Comparison of ENCODE assay signal across 41 cellular contexts in the genomic region with DNA sequence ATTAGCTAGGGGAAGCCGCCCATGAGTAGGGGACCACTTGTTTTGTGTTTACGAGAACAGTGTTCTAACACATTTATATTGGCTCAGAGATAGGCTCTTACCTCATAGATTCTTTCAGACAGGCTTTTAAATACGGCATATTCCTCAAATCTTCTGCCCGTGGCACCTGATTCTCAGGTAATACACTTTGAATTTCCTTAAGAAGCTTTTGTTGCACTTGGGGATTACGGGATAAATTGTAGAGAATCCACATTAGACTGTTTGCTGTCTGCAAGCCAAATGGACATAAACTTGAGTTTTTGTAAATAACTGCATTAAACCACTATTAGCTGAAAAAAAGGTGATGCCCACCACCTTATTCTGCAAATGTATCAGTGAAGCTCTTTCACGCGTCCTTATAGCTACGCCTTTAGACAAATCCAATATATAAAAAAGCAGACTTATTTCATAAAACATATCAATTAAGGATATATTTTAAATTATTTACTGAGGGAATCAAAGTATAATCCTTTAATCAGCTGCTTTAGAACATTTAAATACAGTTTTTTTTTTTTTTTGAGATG. TPM values are rescaled to one million over a fixed set of nuclear protein-coding genes. Genes with fewer than 3 reads are reported as not detected.
"Had no signal": no experiment of that assay in that cellular context is flagged by ENCODE, and none has a peak within 500 bp of the region (broad histone marks: within the 10 kb centered on the region; RNA-seq: fewer than 3 reads in every experiment).

No MANE protein-coding gene starts in this region.

- H3K27ac Mint-ChIP-seq: activated naive CD4-positive, alpha-beta T cell treated with anti-CD3 and anti-CD28 coated beads for 36 hours; activated naive CD4-positive, alpha-beta T cell treated with anti-CD3 and anti-CD28 coated beads, Interleukin-2, amount 10 ng/mL, durations not matched to agents 7 days and 5 days; activated naive CD4-positive, alpha-beta T cell treated with anti-CD3 and anti-CD28 coated beads, Interleukin-2, amount 50 U/mL, for 24 hours; activated naive CD4-positive, alpha-beta T cell treated with anti-CD3 and anti-CD28 coated beads, Interleukin-2, amount 50 U/mL, for 72 hours; activated naive CD8-positive, alpha-beta T cell; activated naive CD8-positive, alpha-beta T cell treated with anti-CD3 and anti-CD28 coated beads for 36 hours; activated naive CD8-positive, alpha-beta T cell treated with anti-CD3 and anti-CD28 coated beads, Interleukin-2, amount 10 ng/mL, durations not matched to agents 7 days and 5 days; activated naive CD8-positive, alpha-beta T cell treated with anti-CD3 and anti-CD28 coated beads, Interleukin-2, amount 50 U/mL, for 24 hours; activated T-cell treated with anti-CD3 and anti-CD28 coated beads, Interleukin-2, amount 50 U/mL, for 24 hours; activated T-cell treated with anti-CD3 and anti-CD28 coated beads, Interleukin-2, amount 50 U/mL, for 72 hours; activated T-helper 1 cell treated with anti-CD3 and anti-CD28 coated beads, Interleukin-12 subunit alpha, Interleukin-12 subunit beta, Interleukin-2, Interleukin-4 antibody, amounts not matched to agents 30 ng/mL and 10 ng/mL and 1 ng/mL, durations not matched to agents 14 hours and 24 hours and 36 hours; activated T-helper 17 cell treated with anti-CD3 and anti-CD28 coated beads, Interleukin-2, amount 50 U/mL, for 72 hours; activated T-helper 2 cell treated with anti-CD3 and anti-CD28 coated beads, Interferon-gamma antibody, Interleukin-2, Interleukin-4, amounts not matched to agents 10 μg/mL and 5 μg/mL and 100 μg/mL, durations not matched to agents 14 hours and 24 hours and 36 hours; brain had no signal

- H3K4me3 Mint-ChIP-seq: activated naive CD4-positive, alpha-beta T cell treated with anti-CD3 and anti-CD28 coated beads for 36 hours; activated naive CD4-positive, alpha-beta T cell treated with anti-CD3 and anti-CD28 coated beads, Interleukin-2, amount 10 ng/mL, durations not matched to agents 7 days and 5 days; activated naive CD4-positive, alpha-beta T cell treated with anti-CD3 and anti-CD28 coated beads, Interleukin-2, amount 50 U/mL, for 24 hours; activated naive CD8-positive, alpha-beta T cell; activated naive CD8-positive, alpha-beta T cell treated with anti-CD3 and anti-CD28 coated beads for 36 hours; activated naive CD8-positive, alpha-beta T cell treated with anti-CD3 and anti-CD28 coated beads, Interleukin-2, amount 10 ng/mL, durations not matched to agents 7 days and 5 days; activated naive CD8-positive, alpha-beta T cell treated with anti-CD3 and anti-CD28 coated beads, Interleukin-2, amount 50 U/mL, for 24 hours; activated T-cell treated with anti-CD3 and anti-CD28 coated beads, Interleukin-2, amount 50 U/mL, for 24 hours; activated T-cell treated with anti-CD3 and anti-CD28 coated beads, Interleukin-2, amount 50 U/mL, for 4 hours; activated T-cell treated with anti-CD3 and anti-CD28 coated beads, Interleukin-2, amount 50 U/mL, for 72 hours; activated T-helper 1 cell treated with anti-CD3 and anti-CD28 coated beads, Interleukin-12 subunit alpha, Interleukin-12 subunit beta, Interleukin-2, Interleukin-4 antibody, amounts not matched to agents 30 ng/mL and 10 ng/mL and 1 ng/mL, durations not matched to agents 14 hours and 24 hours and 36 hours; activated T-helper 17 cell treated with anti-CD3 and anti-CD28 coated beads, Interleukin-2, amount 50 U/mL, for 72 hours; brain; central memory CD8-positive, alpha-beta T cell had no signal

- H3K9me3 Mint-ChIP-seq: activated naive CD4-positive, alpha-beta T cell treated with anti-CD3 and anti-CD28 coated beads for 36 hours; activated naive CD4-positive, alpha-beta T cell treated with anti-CD3 and anti-CD28 coated beads, Interleukin-2, amount 10 ng/mL, durations not matched to agents 7 days and 5 days; activated naive CD4-positive, alpha-beta T cell treated with anti-CD3 and anti-CD28 coated beads, Interleukin-2, amount 50 U/mL, for 24 hours; activated naive CD4-positive, alpha-beta T cell treated with anti-CD3 and anti-CD28 coated beads, Interleukin-2, amount 50 U/mL, for 72 hours; activated naive CD8-positive, alpha-beta T cell treated with anti-CD3 and anti-CD28 coated beads for 36 hours; activated naive CD8-positive, alpha-beta T cell treated with anti-CD3 and anti-CD28 coated beads, Interleukin-2, amount 10 ng/mL, durations not matched to agents 7 days and 5 days; activated naive CD8-positive, alpha-beta T cell treated with anti-CD3 and anti-CD28 coated beads, Interleukin-2, amount 50 U/mL, for 24 hours; activated T-cell treated with anti-CD3 and anti-CD28 coated beads, Interleukin-2, amount 50 U/mL, for 24 hours; activated T-cell treated with anti-CD3 and anti-CD28 coated beads, Interleukin-2, amount 50 U/mL, for 4 hours; activated T-cell treated with anti-CD3 and anti-CD28 coated beads, Interleukin-2, amount 50 U/mL, for 72 hours; activated T-helper 1 cell treated with anti-CD3 and anti-CD28 coated beads, Interleukin-12 subunit alpha, Interleukin-12 subunit beta, Interleukin-2, Interleukin-4 antibody, amounts not matched to agents 30 ng/mL and 10 ng/mL and 1 ng/mL, durations not matched to agents 14 hours and 24 hours and 36 hours; activated T-helper 17 cell treated with anti-CD3 and anti-CD28 coated beads, Interleukin-2, amount 50 U/mL, for 72 hours; activated T-helper 2 cell treated with anti-CD3 and anti-CD28 coated beads, Interferon-gamma antibody, Interleukin-2, Interleukin-4, amounts not matched to agents 10 μg/mL and 5 μg/mL and 100 μg/mL, durations not matched to agents 14 hours and 24 hours and 36 hours; brain; central memory CD8-positive, alpha-beta T cell had no signal

- H3K4me1 ChIP-seq: adrenal gland, ascending aorta, body of pancreas, breast epithelium had no signal

- FAIRE-seq: astrocyte, bronchial epithelial cell had no signal

- H3K27me3 ChIP-seq: ascending aorta, body of pancreas, brain microvascular endothelial cell, breast epithelium, cardiac muscle cell had no signal

- H3K36me3 ChIP-seq: adrenal gland, ascending aorta, brain microvascular endothelial cell, breast epithelium, cardiac muscle cell had no signal

- H3K27ac ChIP-seq: adrenal gland, ascending aorta, body of pancreas, brain microvascular endothelial cell, breast epithelium, cardiac muscle cell had no signal

- ATAC-seq: activated naive CD4-positive, alpha-beta T cell treated with anti-CD3 and anti-CD28 coated beads, Interleukin-2, amount 50 U/mL, for 72 hours; activated naive CD8-positive, alpha-beta T cell treated with anti-CD3 and anti-CD28 coated beads, Interleukin-2, amount 50 U/mL, for 24 hours; activated T-cell treated with anti-CD3 and anti-CD28 coated beads, Interleukin-2, amount 50 U/mL, for 4 hours; activated T-cell treated with anti-CD3 and anti-CD28 coated beads, Interleukin-2, amount 50 U/mL, for 72 hours; activated T-helper 17 cell treated with anti-CD3 and anti-CD28 coated beads, Interleukin-2, amount 50 U/mL, for 72 hours; body of pancreas had no signal

- H3K9me3 ChIP-seq: adrenal gland, ascending aorta, body of pancreas, breast epithelium had no signal

- H3K4me1 Mint-ChIP-seq: activated naive CD4-positive, alpha-beta T cell treated with anti-CD3 and anti-CD28 coated beads, Interleukin-2, amount 10 ng/mL, durations not matched to agents 7 days and 5 days; activated naive CD4-positive, alpha-beta T cell treated with anti-CD3 and anti-CD28 coated beads, Interleukin-2, amount 50 U/mL, for 24 hours; activated naive CD8-positive, alpha-beta T cell treated with anti-CD3 and anti-CD28 coated beads for 36 hours; activated naive CD8-positive, alpha-beta T cell treated with anti-CD3 and anti-CD28 coated beads, Interleukin-2, amount 10 ng/mL, durations not matched to agents 7 days and 5 days; activated naive CD8-positive, alpha-beta T cell treated with anti-CD3 and anti-CD28 coated beads, Interleukin-2, amount 50 U/mL, for 24 hours; activated T-helper 17 cell treated with anti-CD3 and anti-CD28 coated beads, Interleukin-2, amount 50 U/mL, for 72 hours; central memory CD8-positive, alpha-beta T cell had no signal

- H3K36me3 Mint-ChIP-seq: activated naive CD4-positive, alpha-beta T cell treated with anti-CD3 and anti-CD28 coated beads, Interleukin-2, amount 10 ng/mL, durations not matched to agents 7 days and 5 days; activated naive CD4-positive, alpha-beta T cell treated with anti-CD3 and anti-CD28 coated beads, Interleukin-2, amount 50 U/mL, for 24 hours; activated naive CD4-positive, alpha-beta T cell treated with anti-CD3 and anti-CD28 coated beads, Interleukin-2, amount 50 U/mL, for 72 hours; activated naive CD8-positive, alpha-beta T cell; activated naive CD8-positive, alpha-beta T cell treated with anti-CD3 and anti-CD28 coated beads for 36 hours; activated naive CD8-positive, alpha-beta T cell treated with anti-CD3 and anti-CD28 coated beads, Interleukin-2, amount 10 ng/mL, durations not matched to agents 7 days and 5 days; brain had no signal

- H3K4me3 ChIP-seq: adrenal gland, ascending aorta, body of pancreas, breast epithelium, cardiac muscle cell had no signal

- DNase-seq: activated effector memory CD4-positive, alpha-beta T cell treated with anti-CD3 and anti-CD28 coated beads, Interleukin-2, amount 50 U/mL, for 16 hours; activated effector memory CD4-positive, alpha-beta T cell treated with Interleukin-2 at 50 U/mL for 16 hours; activated gamma-delta T cell; activated gamma-delta T cell treated with Interleukin-2 at 50 U/mL for 16 hours; activated naive CD4-positive, alpha-beta T cell; activated naive CD4-positive, alpha-beta T cell treated with anti-CD3 and anti-CD28 coated beads for 36 hours; activated naive CD4-positive, alpha-beta T cell treated with anti-CD3 and anti-CD28 coated beads, Interleukin-2, amount 10 ng/mL, durations not matched to agents 7 days and 5 days; activated naive CD4-positive, alpha-beta T cell treated with anti-CD3 and anti-CD28 coated beads, Interleukin-2, amount 50 U/mL, for 16 hours; activated naive CD4-positive, alpha-beta T cell treated with Interleukin-2 at 50 U/mL for 16 hours; activated naive CD8-positive, alpha-beta T cell treated with anti-CD3 and anti-CD28 coated beads for 36 hours; activated naive CD8-positive, alpha-beta T cell treated with anti-CD3 and anti-CD28 coated beads, Interleukin-2, amount 10 ng/mL, durations not matched to agents 7 days and 5 days; activated naive CD8-positive, alpha-beta T cell treated with anti-CD3 and anti-CD28 coated beads, Interleukin-2, amount 50 U/mL, for 24 hours; activated T-cell treated with anti-CD3 and anti-CD28 coated beads, Interleukin-2, amount 50 U/mL, for 24 hours; activated T-cell treated with anti-CD3 and anti-CD28 coated beads, Interleukin-2, amount 50 U/mL, for 4 hours; activated T-cell treated with anti-CD3 and anti-CD28 coated beads, Interleukin-2, amount 50 U/mL, for 48 hours; activated T-cell treated with anti-CD3 and anti-CD28 coated beads, Interleukin-2, amount 50 U/mL, for 72 hours; adrenal gland; amniotic stem cell; amygdala; anterior cingulate cortex; aorta; body of pancreas; brain microvascular endothelial cell; caudate nucleus; central memory CD4-positive, alpha-beta T cell; cerebellar nuclear complex had no signal

RNA-seq across cellular contexts. Expression of a gene that starts 14.8 kb away (rescaled TPM):
- total RNA-seq: activated naive CD4-positive, alpha-beta T cell treated with anti-CD3 and anti-CD28 coated beads for 36 hours; activated naive CD4-positive, alpha-beta T cell treated with anti-CD3 and anti-CD28 coated beads, Interleukin-2, amount 50 U/mL, for 72 hours; activated naive CD8-positive, alpha-beta T cell treated with anti-CD3 and anti-CD28 coated beads for 36 hours; activated T-cell treated with anti-CD3 and anti-CD28 coated beads, Interleukin-2, amount 50 U/mL, for 4 hours; activated T-cell treated with anti-CD3 and anti-CD28 coated beads, Interleukin-2, amount 50 U/mL, for 72 hours; activated T-helper 1 cell treated with anti-CD3 and anti-CD28 coated beads, Interleukin-12 subunit alpha, Interleukin-12 subunit beta, Interleukin-2, Interleukin-4 antibody, amounts not matched to agents 30 ng/mL and 10 ng/mL and 1 ng/mL, durations not matched to agents 14 hours and 24 hours and 36 hours; activated T-helper 2 cell treated with anti-CD3 and anti-CD28 coated beads, Interferon-gamma antibody, Interleukin-2, Interleukin-4, amounts not matched to agents 10 μg/mL and 5 μg/mL and 100 μg/mL, durations not matched to agents 14 hours and 24 hours and 36 hours; adrenal gland; aorta; ascending aorta; body of pancreas; cardiac muscle cell; cardiac septum; chondrocyte had no signal
- polyA plus RNA-seq: aorta, cardiac muscle cell had no signal
